1 cellular context compared by ENCODE assay signal in genomic region chr6:167750956-167751358, GRCh38.
TF ChIP-seq lines count a peak whose summit lies in the region.

No MANE protein-coding gene starts in this region.

TF ChIP-seq in HepG2, 621 proteins besides CTCF, POLR2A, EP300 and RAD21 (continued from another document and continues in another):
- TF ChIP-seq ARID4A (CRISPR knock-in tag; IDR thresholded peaks at IDR 0.05; ENCODE audit: borderline replicate concordance) (no peak; the same call in 1 of the 2 replicates), ISX (CRISPR knock-in tag; conservative IDR thresholded peaks at IDR 0.05) (no peak), ZNF34 (CRISPR knock-in tag; IDR thresholded peaks at IDR 0.05; ENCODE audit: borderline replicate concordance) (no peak), ZNF614 (CRISPR knock-in tag; IDR thresholded peaks at IDR 0.05; ENCODE audit: borderline replicate concordance) (peak; percentile 59; the same call in 1 of the 2 replicates), SAP130 (CRISPR knock-in tag; IDR thresholded peaks at IDR 0.05; ENCODE audit: low read depth) (peak; percentile 67), NFIC (IDR thresholded peaks at IDR 0.05; ENCODE audit: low read length) (no peak), ZKSCAN1 (IDR thresholded peaks at IDR 0.05; ENCODE audit: low read length) (no peak), FOXA1 (IDR thresholded peaks at IDR 0.05) (no peak), FOXA1 (CRISPR knock-in tag; IDR thresholded peaks at IDR 0.05) (peak; percentile 46; the same call in 1 of the 2 replicates), RARG (CRISPR knock-in tag; IDR thresholded peaks at IDR 0.05; ENCODE audit: low read depth) (no peak), ZNF768 (CRISPR knock-in tag; IDR thresholded peaks at IDR 0.05) (peak; percentile 37; the same call in 1 of the 2 replicates), PAXIP1 (CRISPR knock-in tag; conservative IDR thresholded peaks at IDR 0.05) (0 out of 2 replicates have a peak, but pooled peaks have one; percentile 13), ZNF468 (CRISPR knock-in tag; IDR thresholded peaks at IDR 0.05) (0 out of 2 replicates have a peak, but pooled peaks have one; percentile 87), MAFF (IDR thresholded peaks at IDR 0.05; ENCODE audit: low read depth, low read length) (no peak), U2AF2 (IDR thresholded peaks at IDR 0.05; ENCODE audit: low read depth, low read length) (no peak), SP2 (CRISPR knock-in tag; IDR thresholded peaks at IDR 0.05) (no peak), GFI1 (CRISPR knock-in tag; IDR thresholded peaks at IDR 0.05; ENCODE audit: borderline replicate concordance) (no peak; the same call in 1 of the 2 replicates), ZNF615 (CRISPR knock-in tag; IDR thresholded peaks at IDR 0.05; ENCODE audit: borderline replicate concordance) (no peak), HNF1A (IDR thresholded peaks at IDR 0.05; ENCODE audit: low read depth) (no peak), HNF1A (CRISPR knock-in tag; IDR thresholded peaks at IDR 0.05; ENCODE audit: borderline replicate concordance) (no peak), RBM39 (IDR thresholded peaks at IDR 0.05; ENCODE audit: low read depth, low read length, poor library complexity, severe bottlenecking) (no peak), ZNF572 (CRISPR knock-in tag; IDR thresholded peaks at IDR 0.05) (0 out of 2 replicates have a peak, but pooled peaks have one; percentile 58), CC2D1A (CRISPR knock-in tag; IDR thresholded peaks at IDR 0.05) (no peak), ZNF709 (CRISPR knock-in tag; IDR thresholded peaks at IDR 0.05) (no peak), ZNF788 (CRISPR knock-in tag; IDR thresholded peaks at IDR 0.05; ENCODE audit: borderline replicate concordance) (no peak), ARNTL (CRISPR knock-in tag; IDR thresholded peaks at IDR 0.05) (no peak), ZNF354B (CRISPR knock-in tag; IDR thresholded peaks at IDR 0.05) (no peak), AHR (CRISPR knock-in tag; IDR thresholded peaks at IDR 0.05) (no peak), SKI (IDR thresholded peaks at IDR 0.05; ENCODE audit: partially characterized antibody) (peak; percentile 14), ZNF772 (CRISPR knock-in tag; IDR thresholded peaks at IDR 0.05) (0 out of 2 replicates have a peak, but pooled peaks have one; percentile 61), CENPX (CRISPR knock-in tag; IDR thresholded peaks at IDR 0.05) (no peak), GTF3A (CRISPR knock-in tag; conservative IDR thresholded peaks at IDR 0.05) (no peak), CEBPB (IDR thresholded peaks at IDR 0.05; ENCODE audit: borderline replicate concordance, low read depth, low read length) (peak; percentile 27; the same call in 1 of the 2 replicates), ZNF451 (CRISPR knock-in tag; IDR thresholded peaks at IDR 0.05) (0 out of 2 replicates have a peak, but pooled peaks have one; percentile 28), ZNF780A (CRISPR knock-in tag; IDR thresholded peaks at IDR 0.05) (no peak), ZMYM2 (CRISPR knock-in tag; IDR thresholded peaks at IDR 0.05) (no peak), BCL6 (CRISPR knock-in tag; IDR thresholded peaks at IDR 0.05) (peak; percentile 41), RXRA (CRISPR knock-in tag; IDR thresholded peaks at IDR 0.05) (peak; percentile 41; the same call in 1 of the 2 replicates), ZNF292 (CRISPR knock-in tag; IDR thresholded peaks at IDR 0.05; ENCODE audit: borderline replicate concordance, low read depth) (peak; percentile 32; the same call in 1 of the 2 replicates), ADNP (CRISPR knock-in tag; IDR thresholded peaks at IDR 0.05) (no peak), ZKSCAN5 (CRISPR knock-in tag; IDR thresholded peaks at IDR 0.05) (no peak), ZNF343 (CRISPR knock-in tag; IDR thresholded peaks at IDR 0.05) (no peak), ZNF589 (CRISPR knock-in tag; conservative IDR thresholded peaks at IDR 0.05) (no peak), NR2F6 (IDR thresholded peaks at IDR 0.05) (no peak), NR2F6 (CRISPR knock-in tag; IDR thresholded peaks at IDR 0.05) (peak; percentile 63), ZNF333 (CRISPR knock-in tag; IDR thresholded peaks at IDR 0.05; ENCODE audit: borderline replicate concordance) (no peak), MAFK (conservative IDR thresholded peaks at IDR 0.05 in 1 of 2, IDR thresholded peaks at IDR 0.05 in 1 of 2; ENCODE audit: low read length in 2 of 2) (0 out of 4 replicates have a peak, but pooled peaks of 1 of the 2 experiments have one; percentile 1), CAMTA2 (CRISPR knock-in tag; IDR thresholded peaks at IDR 0.05; ENCODE audit: borderline replicate concordance) (no peak), ZNF691 (CRISPR knock-in tag; IDR thresholded peaks at IDR 0.05; ENCODE audit: borderline replicate concordance, low read depth) (peak; percentile 44; the same call in 1 of the 2 replicates), ELF3 (CRISPR knock-in tag; IDR thresholded peaks at IDR 0.05) (peak; percentile 94), ZNF484 (CRISPR knock-in tag; IDR thresholded peaks at IDR 0.05; ENCODE audit: borderline replicate concordance, low read depth) (no peak)
- TF ChIP-seq, protein P1, sequence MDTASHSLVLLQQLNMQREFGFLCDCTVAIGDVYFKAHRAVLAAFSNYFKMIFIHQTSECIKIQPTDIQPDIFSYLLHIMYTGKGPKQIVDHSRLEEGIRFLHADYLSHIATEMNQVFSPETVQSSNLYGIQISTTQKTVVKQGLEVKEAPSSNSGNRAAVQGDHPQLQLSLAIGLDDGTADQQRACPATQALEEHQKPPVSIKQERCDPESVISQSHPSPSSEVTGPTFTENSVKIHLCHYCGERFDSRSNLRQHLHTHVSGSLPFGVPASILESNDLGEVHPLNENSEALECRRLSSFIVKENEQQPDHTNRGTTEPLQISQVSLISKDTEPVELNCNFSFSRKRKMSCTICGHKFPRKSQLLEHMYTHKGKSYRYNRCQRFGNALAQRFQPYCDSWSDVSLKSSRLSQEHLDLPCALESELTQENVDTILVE (CRISPR knock-in tag; IDR thresholded peaks at IDR 0.05), result no peak
- TF ChIP-seq, protein P2, sequence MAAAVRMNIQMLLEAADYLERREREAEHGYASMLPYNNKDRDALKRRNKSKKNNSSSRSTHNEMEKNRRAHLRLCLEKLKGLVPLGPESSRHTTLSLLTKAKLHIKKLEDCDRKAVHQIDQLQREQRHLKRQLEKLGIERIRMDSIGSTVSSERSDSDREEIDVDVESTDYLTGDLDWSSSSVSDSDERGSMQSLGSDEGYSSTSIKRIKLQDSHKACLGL (CRISPR knock-in tag; IDR thresholded peaks at IDR 0.05), result no peak
- TF ChIP-seq, protein P3, sequence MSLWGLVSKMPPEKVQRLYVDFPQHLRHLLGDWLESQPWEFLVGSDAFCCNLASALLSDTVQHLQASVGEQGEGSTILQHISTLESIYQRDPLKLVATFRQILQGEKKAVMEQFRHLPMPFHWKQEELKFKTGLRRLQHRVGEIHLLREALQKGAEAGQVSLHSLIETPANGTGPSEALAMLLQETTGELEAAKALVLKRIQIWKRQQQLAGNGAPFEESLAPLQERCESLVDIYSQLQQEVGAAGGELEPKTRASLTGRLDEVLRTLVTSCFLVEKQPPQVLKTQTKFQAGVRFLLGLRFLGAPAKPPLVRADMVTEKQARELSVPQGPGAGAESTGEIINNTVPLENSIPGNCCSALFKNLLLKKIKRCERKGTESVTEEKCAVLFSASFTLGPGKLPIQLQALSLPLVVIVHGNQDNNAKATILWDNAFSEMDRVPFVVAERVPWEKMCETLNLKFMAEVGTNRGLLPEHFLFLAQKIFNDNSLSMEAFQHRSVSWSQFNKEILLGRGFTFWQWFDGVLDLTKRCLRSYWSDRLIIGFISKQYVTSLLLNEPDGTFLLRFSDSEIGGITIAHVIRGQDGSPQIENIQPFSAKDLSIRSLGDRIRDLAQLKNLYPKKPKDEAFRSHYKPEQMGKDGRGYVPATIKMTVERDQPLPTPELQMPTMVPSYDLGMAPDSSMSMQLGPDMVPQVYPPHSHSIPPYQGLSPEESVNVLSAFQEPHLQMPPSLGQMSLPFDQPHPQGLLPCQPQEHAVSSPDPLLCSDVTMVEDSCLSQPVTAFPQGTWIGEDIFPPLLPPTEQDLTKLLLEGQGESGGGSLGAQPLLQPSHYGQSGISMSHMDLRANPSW (CRISPR knock-in tag; IDR thresholded peaks at IDR 0.05; ENCODE audit: borderline replicate concordance), result no peak
